ENCODE assay signal across 28 cellular contexts in the genomic region with DNA sequence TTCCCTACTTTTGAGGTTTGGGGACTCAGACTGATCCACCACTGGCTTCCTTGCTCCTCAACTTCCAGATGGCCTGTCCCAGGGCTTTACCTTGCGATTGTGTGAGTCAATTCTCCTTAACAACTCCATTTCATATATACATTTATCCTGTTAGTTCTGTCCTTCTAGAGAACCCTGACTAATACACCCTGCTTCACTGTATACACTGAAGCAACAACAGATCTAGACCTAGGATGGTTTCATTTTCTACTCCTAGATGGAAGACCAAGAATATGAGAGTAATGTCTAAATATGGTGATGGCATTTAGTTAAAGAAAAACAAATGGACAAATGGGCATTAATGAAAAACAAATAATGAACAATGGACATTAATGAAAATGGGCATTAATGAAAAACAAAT.
"Had no signal": no experiment of that assay in that cellular context is flagged by ENCODE, and none has a peak within 500 bp of the region (broad histone marks: within the 10 kb centered on the region; RNA-seq: fewer than 3 reads in every experiment).

No MANE protein-coding gene starts in this region.

- H3K27ac ChIP-seq: ovary, parathyroid adenoma, psoas muscle, right lobe of liver, sigmoid colon, spleen, suprapubic skin, testis, tibial artery, transverse colon, upper lobe of right lung, uterus had no signal

- H2AFZ ChIP-seq: parathyroid adenoma had no signal

- H3K36me3 ChIP-seq: ovary, right lobe of liver, sigmoid colon, spleen, suprapubic skin, tibial artery, transverse colon, upper lobe of right lung, uterus had no signal

- H3K9ac ChIP-seq: parathyroid adenoma had no signal

- H3K79me2 ChIP-seq: parathyroid adenoma had no signal

- ATAC-seq: naive thymus-derived CD8-positive, alpha-beta T cell; natural killer cell treated with Interleukin-12 subunit alpha and Interleukin-12 subunit beta and Interleukin-15 and Interleukin-18, amount 100 ng/mL, for 72 hours; psoas muscle; right cardiac atrium; right lobe of liver; stimulated activated memory B cell treated with anti-CD40 and anti-IgM and Interleukin-4, amounts not matched to agents 10 μg/mL and 1 μg/mL and 100 μg/mL, for 72 hours; stimulated activated naive CD8-positive, alpha-beta T cell treated with anti-CD3 and anti-CD28 coated beads, Interleukin-15, amount 100 ng/mL, for 72 hours; stimulated activated naive CD8-positive, alpha-beta T cell treated with anti-CD3 and anti-CD28 coated beads, Interleukin-15, Interleukin-2, amounts not matched to agents 100 U/mL and 50 U/mL, for 24 hours; upper lobe of right lung had no signal

- DNase-seq: naive thymus-derived CD8-positive, alpha-beta T cell; nephron progenitor cell; occipital lobe; ovary; psoas muscle; right cardiac atrium; right lobe of liver; sigmoid colon; small intestine; spleen; stimulated activated CD4-positive, alpha-beta T cell treated with anti-CD3 and anti-CD28 coated beads, Interleukin-12 subunit alpha, Interleukin-12 subunit beta, amount 100 ng/mL, for 4 hours; stimulated activated CD4-positive, alpha-beta T cell treated with anti-CD3 and anti-CD28 coated beads, Interleukin-1b, Interleukin-23, amount 100 ng/mL, for 48 hours; stimulated activated CD4-positive, alpha-beta T cell treated with anti-CD3 and anti-CD28 coated beads, Interleukin-4, amount 100 ng/mL, for 1 hour; stimulated activated CD4-positive, alpha-beta T cell treated with anti-CD3 and anti-CD28 coated beads, Interleukin-4, amount 100 ng/mL, for 4 hours; stimulated activated CD8-positive, alpha-beta memory T cell treated with anti-CD3 and anti-CD28 coated beads, Interleukin-4, amount 100 ng/mL, for 48 hours; stimulated activated naive CD4-positive, alpha-beta T cell; stimulated activated naive CD8-positive, alpha-beta T cell treated with anti-CD3 and anti-CD28 coated beads, Interleukin-15, amount 100 ng/mL, for 72 hours; stimulated activated naive CD8-positive, alpha-beta T cell treated with anti-CD3 and anti-CD28 coated beads, Interleukin-15, Interleukin-2, amounts not matched to agents 100 U/mL and 50 U/mL, for 24 hours; substantia nigra; testis; tibial artery; transverse colon; upper lobe of right lung; uterus had no signal

- FAIRE-seq: small intestine had no signal

- H3K9me3 ChIP-seq: ovary, psoas muscle, right lobe of liver, sigmoid colon, suprapubic skin, testis, tibial artery, transverse colon, uterus had no signal

- H3K4me1 ChIP-seq: parathyroid adenoma, psoas muscle, right lobe of liver, sigmoid colon, spleen, suprapubic skin, testis, tibial artery, transverse colon, upper lobe of right lung, uterus had no signal

- H3K27me3 ChIP-seq: ovary, right lobe of liver, suprapubic skin, testis, tibial artery, transverse colon, upper lobe of right lung, uterus had no signal

- H3K4me3 ChIP-seq: ovary, psoas muscle, right lobe of liver, sigmoid colon, spleen, suprapubic skin, testis, tibial artery, transverse colon, upper lobe of right lung, uterus had no signal
